Comparison of ENCODE assay signal across 15 cellular contexts in genomic region chr4:23819041-23819511, GRCh38.
DNase-seq lines count a peak whose midpoint lies in the region; ATAC-seq and TF ChIP-seq lines count a peak whose summit lies in the region.
"Had no signal": no experiment of that assay in that cellular context is flagged by ENCODE, and none has a peak within 500 bp of the region (broad histone marks: within the 10 kb centered on the region; RNA-seq: fewer than 3 reads in every experiment).

No MANE protein-coding gene starts in this region.

- intact Hi-C loops in upper lobe of right lung (cut with DNase I) = no loop called here

- no peaks in the 10 kb centered on the region for H3K36me3 ChIP-seq in brain microvascular endothelial cell (replicated peaks)
- H3K36me3 ChIP-seq in upper lobe of right lung = no peaks in the 10 kb centered on the region

- in situ Hi-C loops in brain microvascular endothelial cell (cut with HindIII; ENCODE audit: low pct_ligation_motif_present, low sequenced_read_pairs) = no loop called here

- no peak overlapping the region for H3K4me3 ChIP-seq in brain microvascular endothelial cell (ENCODE audit: low read depth, low read length)
- H3K4me3 ChIP-seq in upper lobe of right lung = no peak overlapping the region
- H3K4me3 ChIP-seq: A549, GM23248, smooth muscle cell had no signal

- ATAC-seq in upper lobe of right lung (peak; percentile 79), HG03571 (IDR thresholded peaks at IDR 0.05; ENCODE audit: unreplicated experiment) (no peak)
- ATAC-seq: A549, natural killer cell had no signal

- DNase-seq in NCI-H1417 (lab: John Stamatoyannopoulos, UW) (peak in 2 of 3 experiments; percentile 42 to 88), NCI-H1417 treated with DMSO at 0.1 percent for 48 hours (lab: John Stamatoyannopoulos, UW) (no peak), brain microvascular endothelial cell (peak; percentile 0), iris pigment epithelial cell (ENCODE audit: low read depth) (peak; percentile 3), upper lobe of right lung (no peak), NOMO-1 treated with DMSO at 0.1 percent for 48 hours (lab: John Stamatoyannopoulos, UW; ENCODE audit: unreplicated experiment) (no peak), NCI-H526 treated with DMSO at 0.1 percent for 48 hours (lab: John Stamatoyannopoulos, UW) (no peak)
- DNase-seq: cerebellar nuclear complex, GM23248, Kasumi-1, natural killer cell, NCI-H446 had no signal

- no peaks in the 10 kb centered on the region for H3K9me3 ChIP-seq in upper lobe of right lung
- H3K9me3 ChIP-seq: A549 had no signal

- TF ChIP-seq CTCF in brain microvascular endothelial cell (IDR thresholded peaks at IDR 0.05; ENCODE audit: low read depth, low read length, missing control alignments) (no peak), upper lobe of right lung (IDR thresholded peaks at IDR 0.05) (no peak)

- no peak overlapping the region for H3K27ac ChIP-seq in brain microvascular endothelial cell
- no peak overlapping the region for H3K27ac ChIP-seq in upper lobe of right lung
- H3K27ac ChIP-seq: A549, GM23248 had no signal

- H3K4me1 ChIP-seq in upper lobe of right lung = no peaks in the 10 kb centered on the region
- H3K4me1 ChIP-seq: A549 had no signal

- H3K27me3 ChIP-seq in brain microvascular endothelial cell (replicated peaks) (no peaks in the 10 kb centered on the region), upper lobe of right lung (no peaks in the 10 kb centered on the region)

Comparison
In these comparisons a context has a peak if more than half of its experiments do, and no peak if none do; other contexts are left out.
1. DNase-seq: peak in NCI-H1417 (2 of 3), brain microvascular endothelial cell (single experiment) and iris pigment epithelial cell (single experiment); none in NCI-H1417 treated with DMSO at 0.1 percent for 48 hours (single experiment), upper lobe of right lung (single experiment), NOMO-1 treated with DMSO at 0.1 percent for 48 hours (single experiment) and NCI-H526 treated with DMSO at 0.1 percent for 48 hours (single experiment).